8 cellular contexts compared by ENCODE assay signal in the genomic region with DNA sequence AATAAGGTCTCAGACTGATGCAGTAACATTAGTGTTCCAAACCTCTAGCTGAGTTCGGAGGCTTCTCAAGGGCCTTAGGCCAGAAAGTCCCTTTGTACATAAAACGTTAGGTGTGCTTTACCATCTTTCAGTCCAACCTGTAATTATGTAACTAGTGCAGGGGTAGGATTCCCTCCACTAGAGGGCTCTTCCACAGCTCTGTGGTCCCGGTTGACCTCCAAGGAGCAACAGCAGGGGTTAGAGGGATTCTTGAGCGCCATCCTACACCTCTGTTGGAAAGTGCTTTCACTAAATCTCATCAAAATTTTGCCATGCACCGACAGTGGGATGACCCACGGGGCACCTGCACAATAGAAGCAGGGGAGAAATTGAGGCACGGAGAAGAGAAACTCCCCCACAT.
A peak's percentile ranks its signal among the peaks of the same experiment; 100 is the strongest.
DNase-seq lines count a peak whose midpoint lies in the region; ATAC-seq and TF ChIP-seq lines count a peak whose summit lies in the region.

No MANE protein-coding gene starts in this region.

- no peaks in the 10 kb centered on the region for H4K20me1 ChIP-seq in SK-N-SH (ENCODE audit: insufficient read depth)

- no peaks in the 10 kb centered on the region for H3K27me3 ChIP-seq in SK-N-SH (ENCODE audit: insufficient read depth)

- no peaks in the 10 kb centered on the region for H3K36me3 Mint-ChIP-seq in neural crest cell (ENCODE audit: low read depth)

- intact Hi-C loops in Right ventricle myocardium inferior (cut with DNase I) = no loop called here

- H3K4me3 ChIP-seq in SK-N-SH (ENCODE audit: low read depth in 2 of 2, low read length in 1 of 2) = peak overlapping the region in 1 of 2 experiments; percentile 47; a peak in 1 of 4 replicates

- H3K9me3 ChIP-seq in SK-N-SH = no peaks in the 10 kb centered on the region

- no peaks in the 10 kb centered on the region for H3K4me1 Mint-ChIP-seq in neural crest cell

- no peak for TF ChIP-seq EP300 in SK-N-SH (IDR thresholded peaks at IDR 0.05; ENCODE audit: borderline replicate concordance in 1 of 2, low read depth in 1 of 2, low read length in 1 of 2)

- H3K9me2 ChIP-seq in SK-N-SH = no peaks in the 10 kb centered on the region

- no peaks in the 10 kb centered on the region for H3K27me3 Mint-ChIP-seq in neural crest cell (ENCODE audit: low read depth)

- WGBS in SK-N-SH (ENCODE audit: low lambda C conversion rate) = 77% methylated on average over 7 of the region's 7 CpGs

- no peak overlapping the region for H3K27ac ChIP-seq in SK-N-SH (ENCODE audit: low read depth in 2 of 2, low read length in 1 of 2)

- CTCF ChIA-PET in SK-N-SH (lab: Yijun Ruan, JAX) = interaction anchor here (0.9 to 1.1 kb wide), 2 partner anchors 10 to 16 kb away, joined by 3 to 4 read pairs; no protein-coding TSS in a partner anchor

- no peaks in the 10 kb centered on the region for H3K36me3 ChIP-seq in SK-N-SH (replicated peaks in 1 of 2; ENCODE audit: control insufficient read depth in 1 of 2, insufficient read depth in 2 of 2, low read length in 1 of 2)

- no peak overlapping the region for H3K9ac ChIP-seq in SK-N-SH

- no peak overlapping the region for H3K4me2 ChIP-seq in SK-N-SH

- H2AFZ ChIP-seq in SK-N-SH (ENCODE audit: low read depth) = no peak overlapping the region

- H3F3A ChIP-seq in SK-N-SH (replicated peaks; ENCODE audit: insufficient read depth) = no peaks in the 10 kb centered on the region

- no peak overlapping the region for H3K27ac Mint-ChIP-seq in neural crest cell (ENCODE audit: unreplicated experiment)

- TF ChIP-seq CTCF in SK-N-SH (IDR thresholded peaks at IDR 0.05) (peak; percentile 46), neural crest cell (conservative IDR thresholded peaks at IDR 0.05) (peak; percentile 60)

- TF ChIP-seq RAD21 in SK-N-SH (IDR thresholded peaks at IDR 0.05; ENCODE audit: low read length) = peak; percentile 33; the same call in 1 of the 2 replicates

- ATAC-seq in GM19025 (IDR thresholded peaks at IDR 0.05; ENCODE audit: low read depth, unreplicated experiment) (peak; percentile 72), HG03045 (IDR thresholded peaks at IDR 0.05; ENCODE audit: unreplicated experiment) (peak; percentile 57), HG03521 (IDR thresholded peaks at IDR 0.05; ENCODE audit: unreplicated experiment) (no peak), Right ventricle myocardium inferior (no peak)

- H3K9me3 Mint-ChIP-seq in neural crest cell = no peaks in the 10 kb centered on the region

- H3K4me3 Mint-ChIP-seq in neural crest cell = no peak overlapping the region

- DNase-seq in SK-N-SH (peak; percentile 3), neural crest cell (ENCODE audit: low read depth, low spot score) (peak; percentile 5), MV-4-11 (lab: John Stamatoyannopoulos, UW) (no peak), Right ventricle myocardium inferior (ENCODE audit: missing footprints) (no peak)
- no peak for DNase-seq in activated CD4-positive, alpha-beta T cell treated with anti-CD3 and anti-CD28 coated beads, Interleukin-2, amount 50 U/mL, for 1 hour

- POLR2A ChIA-PET in SK-N-SH (lab: Yijun Ruan, JAX) = no interaction called here

- H3K4me1 ChIP-seq in SK-N-SH (ENCODE audit: control insufficient read depth in 1 of 2, insufficient read depth in 2 of 2, low read depth in 1 of 2, low read length in 1 of 2) = peaks cover 5 to 9% of the 10 kb centered on the region in 2 experiments; a peak in 3 of 4 replicates

- H3K79me2 ChIP-seq in SK-N-SH (ENCODE audit: insufficient read depth) = no peaks in the 10 kb centered on the region

TF ChIP-seq in SK-N-SH, 30 proteins besides CTCF, POLR2A, EP300 and RAD21:
- TF ChIP-seq MXI1 (IDR thresholded peaks at IDR 0.05; ENCODE audit: low read depth, low read length) (no peak), RFX5 (IDR thresholded peaks at IDR 0.05; ENCODE audit: low read length) (no peak), FOXM1 (IDR thresholded peaks at IDR 0.05; ENCODE audit: low read depth) (no peak), FOXJ3 (CRISPR knock-in tag; IDR thresholded peaks at IDR 0.05) (no peak), GATA2 (CRISPR knock-in tag; IDR thresholded peaks at IDR 0.05) (no peak), SIN3A (IDR thresholded peaks at IDR 0.05; ENCODE audit: borderline replicate concordance, low read depth, low read length) (no peak), EZH2phosphoT487 (IDR thresholded peaks at IDR 0.05; ENCODE audit: borderline replicate concordance, low read depth) (no peak), MEF2A (IDR thresholded peaks at IDR 0.05; ENCODE audit: borderline replicate concordance, low read depth) (no peak), CHD2 (IDR thresholded peaks at IDR 0.05; ENCODE audit: low read length, partially characterized antibody) (no peak), RCOR1 (IDR thresholded peaks at IDR 0.05; ENCODE audit: low read length) (no peak), NRF1 (IDR thresholded peaks at IDR 0.05; ENCODE audit: low read depth, low read length) (no peak), TAF1 (IDR thresholded peaks at IDR 0.05; ENCODE audit: borderline replicate concordance, low read depth, low read length) (no peak), TEAD4 (IDR thresholded peaks at IDR 0.05; ENCODE audit: borderline replicate concordance, insufficient read depth) (no peak), JUND (IDR thresholded peaks at IDR 0.05) (no peak)
- TF ChIP-seq, protein P1, sequence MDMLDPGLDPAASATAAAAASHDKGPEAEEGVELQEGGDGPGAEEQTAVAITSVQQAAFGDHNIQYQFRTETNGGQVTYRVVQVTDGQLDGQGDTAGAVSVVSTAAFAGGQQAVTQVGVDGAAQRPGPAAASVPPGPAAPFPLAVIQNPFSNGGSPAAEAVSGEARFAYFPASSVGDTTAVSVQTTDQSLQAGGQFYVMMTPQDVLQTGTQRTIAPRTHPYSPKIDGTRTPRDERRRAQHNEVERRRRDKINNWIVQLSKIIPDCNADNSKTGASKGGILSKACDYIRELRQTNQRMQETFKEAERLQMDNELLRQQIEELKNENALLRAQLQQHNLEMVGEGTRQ (IDR thresholded peaks at IDR 0.05; ENCODE audit: borderline replicate concordance, low read depth, low read length) = no peak
- TF ChIP-seq, protein P2, sequence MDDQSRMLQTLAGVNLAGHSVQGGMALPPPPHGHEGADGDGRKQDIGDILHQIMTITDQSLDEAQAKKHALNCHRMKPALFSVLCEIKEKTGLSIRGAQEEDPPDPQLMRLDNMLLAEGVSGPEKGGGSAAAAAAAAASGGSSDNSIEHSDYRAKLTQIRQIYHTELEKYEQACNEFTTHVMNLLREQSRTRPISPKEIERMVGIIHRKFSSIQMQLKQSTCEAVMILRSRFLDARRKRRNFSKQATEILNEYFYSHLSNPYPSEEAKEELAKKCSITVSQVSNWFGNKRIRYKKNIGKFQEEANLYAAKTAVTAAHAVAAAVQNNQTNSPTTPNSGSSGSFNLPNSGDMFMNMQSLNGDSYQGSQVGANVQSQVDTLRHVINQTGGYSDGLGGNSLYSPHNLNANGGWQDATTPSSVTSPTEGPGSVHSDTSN (IDR thresholded peaks at IDR 0.05) = no peak
- TF ChIP-seq, protein P3, sequence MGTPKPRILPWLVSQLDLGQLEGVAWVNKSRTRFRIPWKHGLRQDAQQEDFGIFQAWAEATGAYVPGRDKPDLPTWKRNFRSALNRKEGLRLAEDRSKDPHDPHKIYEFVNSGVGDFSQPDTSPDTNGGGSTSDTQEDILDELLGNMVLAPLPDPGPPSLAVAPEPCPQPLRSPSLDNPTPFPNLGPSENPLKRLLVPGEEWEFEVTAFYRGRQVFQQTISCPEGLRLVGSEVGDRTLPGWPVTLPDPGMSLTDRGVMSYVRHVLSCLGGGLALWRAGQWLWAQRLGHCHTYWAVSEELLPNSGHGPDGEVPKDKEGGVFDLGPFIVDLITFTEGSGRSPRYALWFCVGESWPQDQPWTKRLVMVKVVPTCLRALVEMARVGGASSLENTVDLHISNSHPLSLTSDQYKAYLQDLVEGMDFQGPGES (IDR thresholded peaks at IDR 0.05; ENCODE audit: low read depth, low read length) = no peak
- TF ChIP-seq, protein P4, sequence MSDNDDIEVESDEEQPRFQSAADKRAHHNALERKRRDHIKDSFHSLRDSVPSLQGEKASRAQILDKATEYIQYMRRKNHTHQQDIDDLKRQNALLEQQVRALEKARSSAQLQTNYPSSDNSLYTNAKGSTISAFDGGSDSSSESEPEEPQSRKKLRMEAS (IDR thresholded peaks at IDR 0.05; ENCODE audit: low read depth) = no peak
TF ChIP-seq in SK-N-SH: peak in this region for 0.

Comparison
In these comparisons a context has a peak if more than half of its experiments do, and no peak if none do; other contexts are left out.
1. ATAC-seq: peak in GM19025 (single experiment) and HG03045 (single experiment); none in HG03521 (single experiment) and Right ventricle myocardium inferior (single experiment).
2. DNase-seq: peak in SK-N-SH (single experiment) and neural crest cell (single experiment); none in activated CD4-positive, alpha-beta T cell treated with anti-CD3 and anti-CD28 coated beads, Interleukin-2, amount 50 U/mL, for 1 hour (single experiment), MV-4-11 (single experiment) and Right ventricle myocardium inferior (single experiment).